In genomic region chr15:89408512-89409183, GRCh38 we compare ENCODE assay signal across 9 cellular contexts.
A peak's percentile ranks its signal among the peaks of the same experiment; 100 is the strongest.
DNase-seq lines count a peak whose midpoint lies in the region; ATAC-seq and TF ChIP-seq lines count a peak whose summit lies in the region.
"Had no signal": no experiment of that assay in that cellular context is flagged by ENCODE, and none has a peak within 500 bp of the region (broad histone marks: within the 10 kb centered on the region; RNA-seq: fewer than 3 reads in every experiment).

No MANE protein-coding gene starts in this region.

- intact Hi-C loops in PC-3 (cut with micrococcal nuclease): no loop called here
- intact Hi-C loops in head of caudate nucleus (cut with DNase I): no loop called here

- DNase-seq in AG10803 (ENCODE audit: low read depth) (no peak), T-cell (no peak), epithelial cell of proximal tubule (ENCODE audit: low read depth) (no peak), osteoblast (ENCODE audit: insufficient read length, low spot score, missing footprints) (peak; percentile 69), PC-3 (no peak), head of caudate nucleus (no peak), NCI-H526 (lab: John Stamatoyannopoulos, UW) (no peak)
- DNase-seq: DND-41 had no signal

- H3K79me2 ChIP-seq in osteoblast (ENCODE audit: insufficient read depth, low read length): no peaks in the 10 kb centered on the region
- H3K79me2 ChIP-seq in PC-3 (ENCODE audit: low read length): no peaks in the 10 kb centered on the region

- no peaks in the 10 kb centered on the region for H3F3A ChIP-seq in PC-3 (ENCODE audit: low read length, unreplicated experiment)

- H3K9me3 ChIP-seq in osteoblast (ENCODE audit: low read depth, low read length) (no peaks in the 10 kb centered on the region), PC-3 (ENCODE audit: low read length) (no peaks in the 10 kb centered on the region)

- H3K27me3 Mint-ChIP-seq in T-cell: peaks cover 79 to 96% of the 10 kb centered on the region in 2 donors

- H3K4me2 ChIP-seq in osteoblast (ENCODE audit: insufficient read depth, low read length) (peak overlapping the region; percentile 72), PC-3 (ENCODE audit: low read length) (no peak overlapping the region)

- no peaks in the 10 kb centered on the region for H3K9me2 ChIP-seq in PC-3 (replicated peaks; ENCODE audit: low read length)

- CTCF ChIA-PET in T-cell (lab: Charles Lee): interaction anchor here in 1 of 2 donors (0.5 kb wide), 1 partner anchor 1578 kb away, joined by 3 read pairs; no protein-coding TSS in a partner anchor
- CTCF ChIA-PET in PC-3 (lab: Charles Lee): no interaction called here

- H3K4me3 ChIP-seq in AG10803 (ENCODE audit: low read length) (peak overlapping the region; percentile 43), epithelial cell of proximal tubule (ENCODE audit: low read depth, low read length) (peak overlapping the region; percentile 23), osteoblast (ENCODE audit: insufficient read depth, low read length) (peak overlapping the region; percentile 51), PC-3 (ENCODE audit: low read length) (no peak overlapping the region)

- H3K27me3 ChIP-seq in osteoblast (ENCODE audit: insufficient read depth, low read length) (peaks cover 100% of the 10 kb centered on the region), PC-3 (ENCODE audit: low read length) (peaks cover 30% of the 10 kb centered on the region)

- H3K4me1 ChIP-seq in osteoblast (ENCODE audit: insufficient read depth, low read length): peaks cover 4% of the 10 kb centered on the region
- H3K4me1 ChIP-seq in PC-3 (ENCODE audit: insufficient read depth, low read length): no peaks in the 10 kb centered on the region

- POLR2A ChIA-PET in T-cell (lab: Charles Lee): no interaction called here
- POLR2A ChIA-PET in PC-3 (lab: Charles Lee; ENCODE audit: unreplicated experiment): no interaction called here

- H3K27ac Mint-ChIP-seq in T-cell: no peak overlapping the region

- ATAC-seq in T-cell (replicated peaks in 1 of 4) (no peak), PC-3 (no peak), HG02798 (IDR thresholded peaks at IDR 0.05; ENCODE audit: poor library complexity, unreplicated experiment) (no peak)

- H3K27ac ChIP-seq in osteoblast (ENCODE audit: low read depth, low read length) (no peak overlapping the region), PC-3 (ENCODE audit: low read length) (no peak overlapping the region)

- H3K36me3 ChIP-seq in osteoblast (ENCODE audit: insufficient read depth, low read length): no peaks in the 10 kb centered on the region
- no peaks in the 10 kb centered on the region for H3K36me3 ChIP-seq in PC-3 (ENCODE audit: low read depth, low read length)

- H3K9ac ChIP-seq in PC-3 (ENCODE audit: low read length): no peak overlapping the region

- peaks cover 4% of the 10 kb centered on the region for H4K20me1 ChIP-seq in osteoblast (ENCODE audit: insufficient read depth, low read length)
- H4K20me1 ChIP-seq in PC-3 (ENCODE audit: low read length): no peaks in the 10 kb centered on the region

- no peaks in the 10 kb centered on the region for H3K9me3 Mint-ChIP-seq in T-cell

- no peaks in the 10 kb centered on the region for H3K36me3 Mint-ChIP-seq in T-cell

- H3K4me3 Mint-ChIP-seq in T-cell: peak overlapping the region; percentile 78 to 89 (median 83)

- H2AFZ ChIP-seq in osteoblast (ENCODE audit: low read length) (no peak overlapping the region), PC-3 (ENCODE audit: low read length) (no peak overlapping the region)

- H3K4me1 Mint-ChIP-seq in T-cell: peaks cover 43 to 57% (median 52%) of the 10 kb centered on the region in 3 donors

- TF ChIP-seq CTCF in AG10803 (conservative IDR thresholded peaks at IDR 0.05; ENCODE audit: low read length) (no peak), epithelial cell of proximal tubule (conservative IDR thresholded peaks at IDR 0.05; ENCODE audit: low read depth, low read length) (no peak), osteoblast (IDR thresholded peaks at IDR 0.05; ENCODE audit: extremely low read depth, low read depth, low read length) (no peak), PC-3 (conservative IDR thresholded peaks at IDR 0.05; ENCODE audit: low read depth, low read length) (no peak)

- BruUV-seq in PC-3 (replicated peaks; lab: Mats Ljungman, UMichigan): no TSS peak
